In genomic region chr5:102865510-102866314, GRCh38 we compare ENCODE assay signal across 1 cellular context.
TF ChIP-seq lines count a peak whose summit lies in the region.

No MANE protein-coding gene starts in this region.

TF ChIP-seq in GM23338, 12 proteins besides CTCF, POLR2A, EP300 and RAD21 (continued from another document):
- TF ChIP-seq REST (IDR thresholded peaks at IDR 0.05; ENCODE audit: unreplicated experiment), result no peak
